ENCODE assay signal across 8 cellular contexts in genomic region chr12:47773062-47773857, GRCh38. TPM values are rescaled to one million over a fixed set of nuclear protein-coding genes. Genes with fewer than 3 reads are reported as not detected.
DNase-seq lines count a peak whose midpoint lies in the region; ATAC-seq lines count a peak whose summit lies in the region.

Gene SLC48A1 (plus strand): TSS chr12:47773238. CDS start chr12:47773305, 67 bp downstream.

- H3K9ac ChIP-seq in duodenal mucosa (ENCODE audit: low read depth in 1 of 2, low read length in 2 of 2), result peak within 1 kb of the TSS; percentile 54 to 85

- DNase-seq in SIG-M5 treated with dmso at 0.1 percent for 504 hours (lab: John Stamatoyannopoulos, UW; ENCODE audit: unreplicated experiment), result peak; percentile 53
- no peak for DNase-seq in SIG-M5 (lab: John Stamatoyannopoulos, UW)
- peak; percentile 50 for DNase-seq in NCI-H2171 treated with DMSO at 0.1 percent for 48 hours (lab: John Stamatoyannopoulos, UW)
- DNase-seq in activated CD4-positive, alpha-beta T cell treated with anti-CD3 and anti-CD28 coated beads, Interleukin-2, amount 50 U/mL, for 24 hours (ENCODE audit: low read depth in 1 of 2, low spot score in 1 of 2), result peak; percentile 36
- DNase-seq in lung microvascular endothelial cell (ENCODE audit: low read depth in 2 of 2), result peak; percentile 75 to 80
- DNase-seq in stimulated activated CD4-positive, alpha-beta T cell treated with anti-CD3 and anti-CD28 coated beads, TNF-alpha, amount 100 ng/mL, for 4 hours (ENCODE audit: low read depth in 3 of 3), result peak; percentile 45 to 56 (median 55)

- H3K27ac ChIP-seq in duodenal mucosa (ENCODE audit: low read depth, low read length), result peak within 1 kb of the TSS; percentile 28

- H3K9me3 ChIP-seq in duodenal mucosa (ENCODE audit: control insufficient read depth in 1 of 2, low read length in 2 of 2), result no peaks in the 10 kb centered on the region

- no peaks in the 10 kb centered on the region for H3K27me3 ChIP-seq in duodenal mucosa (ENCODE audit: control insufficient read depth in 1 of 2, insufficient read depth in 2 of 2, low read length in 2 of 2)

- no peaks in the 10 kb centered on the region for H3K36me3 ChIP-seq in duodenal mucosa (ENCODE audit: control insufficient read depth in 1 of 2, insufficient read depth in 2 of 2, low read length in 2 of 2)

- peak; percentile 77 for ATAC-seq in HG02870 (IDR thresholded peaks at IDR 0.05; ENCODE audit: unreplicated experiment)

- peaks cover 9 to 42% of the 10 kb centered on the region in 2 donors for H3K4me1 ChIP-seq in duodenal mucosa (ENCODE audit: control insufficient read depth in 1 of 2, insufficient read depth in 2 of 2, low read length in 2 of 2)

- peak within 1 kb of the TSS; percentile 74 to 75 for H3K4me3 ChIP-seq in duodenal mucosa (ENCODE audit: low read depth in 1 of 2, low read length in 2 of 2)

RNA-seq across cellular contexts. Expression of gene SLC48A1, which starts in this region (rescaled TPM):
- 10.1 and 12.6 TPM in 2 replicates for total RNA-seq in lung microvascular endothelial cell
